ENCODE assay signal across 4 cellular contexts in genomic region chr1:18554101-18554500, GRCh38.
TF ChIP-seq lines count a peak whose summit lies in the region.

No MANE protein-coding gene starts in this region.

TF ChIP-seq in HepG2, 621 proteins besides CTCF, POLR2A, EP300 and RAD21:
- TF ChIP-seq MAFF (IDR thresholded peaks at IDR 0.05; ENCODE audit: low read depth, low read length): peak; percentile 98
- no peak for TF ChIP-seq ZBTB46 (CRISPR knock-in tag; IDR thresholded peaks at IDR 0.05; ENCODE audit: borderline replicate concordance)
- peak; percentile 97 to 99 for TF ChIP-seq MAFK (conservative IDR thresholded peaks at IDR 0.05 in 1 of 2, IDR thresholded peaks at IDR 0.05 in 1 of 2; ENCODE audit: low read length in 2 of 2)
- no peak for TF ChIP-seq THYN1 (CRISPR knock-in tag; IDR thresholded peaks at IDR 0.05; ENCODE audit: borderline replicate concordance, low read depth)

TF ChIP-seq in IMR-90, 13 proteins besides CTCF, POLR2A, EP300 and RAD21:
- TF ChIP-seq MAFK (IDR thresholded peaks at IDR 0.05; ENCODE audit: low read depth, low read length) (peak; percentile 98), RFX5 (IDR thresholded peaks at IDR 0.05; ENCODE audit: low read depth, low read length) (no peak), SMC3 (IDR thresholded peaks at IDR 0.05; ENCODE audit: low read depth, low read length) (no peak), BHLHE40 (IDR thresholded peaks at IDR 0.05; ENCODE audit: low read depth, low read length) (no peak)
TF ChIP-seq in IMR-90: peak in this region for 1.

TF ChIP-seq in K562, 482 proteins besides CTCF, POLR2A, EP300 and RAD21:
- TF ChIP-seq MAFF (IDR thresholded peaks at IDR 0.05; ENCODE audit: low read length) (peak; percentile 97), TAF7 (tag; IDR thresholded peaks at IDR 0.05) (no peak), ZBTB12 (CRISPR knock-in tag; IDR thresholded peaks at IDR 0.05) (no peak), MAFK (IDR thresholded peaks at IDR 0.05; ENCODE audit: low read length) (peak; percentile 97), C11orf30 (IDR thresholded peaks at IDR 0.05; ENCODE audit: low read depth) (peak; percentile 91), ZNF316 (IDR thresholded peaks at IDR 0.05) (peak; percentile 96), ARID4B (CRISPR knock-in tag; IDR thresholded peaks at IDR 0.05) (no peak), CBX2 (IDR thresholded peaks at IDR 0.05; ENCODE audit: insufficient read depth, low read length, poor library complexity, severe bottlenecking) (no peak), MAFG (tag; conservative IDR thresholded peaks at IDR 0.05) (peak; percentile 94)

TF ChIP-seq in H1, 55 proteins besides CTCF, POLR2A, EP300 and RAD21:
- TF ChIP-seq SP2 (IDR thresholded peaks at IDR 0.05; ENCODE audit: low read length) (no peak), ASH2L (IDR thresholded peaks at IDR 0.05; ENCODE audit: low read length) (no peak), NRF1 (IDR thresholded peaks at IDR 0.05; ENCODE audit: low read depth, low read length) (no peak), MAFK (IDR thresholded peaks at IDR 0.05; ENCODE audit: low read depth, low read length) (peak; percentile 87), ZNF274 (IDR thresholded peaks at IDR 0.05; ENCODE audit: borderline replicate concordance, extremely low read depth, low read length) (no peak), BACH1 (IDR thresholded peaks at IDR 0.05; ENCODE audit: low read length) (no peak)
